ENCODE assay signal across 7 cellular contexts in the genomic region with DNA sequence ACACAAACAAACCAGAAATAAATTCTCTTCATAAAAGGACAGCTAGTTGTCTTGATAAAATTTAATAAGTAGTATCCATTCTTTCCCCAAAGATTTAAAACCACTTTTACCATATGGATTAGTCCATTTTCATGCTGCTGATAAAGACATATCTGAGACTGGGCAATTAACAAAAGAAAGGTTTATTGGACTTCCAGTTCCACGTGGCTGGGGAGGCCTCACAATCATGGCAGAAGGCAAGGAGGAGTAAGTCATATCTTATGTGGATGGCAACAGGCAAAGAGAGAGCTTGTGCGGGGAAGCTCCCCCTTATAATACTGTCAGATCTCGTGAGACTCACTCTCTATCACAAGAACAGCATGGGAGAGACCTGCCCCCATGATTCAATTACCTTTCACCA. TPM values are rescaled to one million over a fixed set of nuclear protein-coding genes. Genes with fewer than 3 reads are reported as not detected.
"Had no signal": no experiment of that assay in that cellular context is flagged by ENCODE, and none has a peak within 500 bp of the region (broad histone marks: within the 10 kb centered on the region; RNA-seq: fewer than 3 reads in every experiment).

No MANE protein-coding gene starts in this region.

- H2AFZ ChIP-seq: GM23248 had no signal

- H3K36me3 ChIP-seq: HAP-1 had no signal

- H3K4me1 ChIP-seq: HAP-1 had no signal

- H3K27ac ChIP-seq: GM23248 had no signal

- DNase-seq: GOT3, H7 had no signal

- H3K9ac ChIP-seq: GM23248 had no signal

- H3K9me3 ChIP-seq: HAP-1 had no signal

- H3K4me3 ChIP-seq: GM23248, HAP-1, K562 had no signal

RNA-seq across cellular contexts. Expression of gene C2CD4B, which starts 38.7 kb away (rescaled TPM):
- total RNA-seq: GM23248, H4, IMR-90, K562 had no signal
- polyA plus RNA-seq: GM23248, IMR-90 had no signal

RNA-seq across cellular contexts. Expression of gene C2CD4A, which starts 59.6 kb away (rescaled TPM):
- total RNA-seq: GM23248, H4, H7, IMR-90, K562 had no signal
- polyA plus RNA-seq: GM23248, IMR-90, K562 had no signal
